Comparison of ENCODE assay signal across 8 cellular contexts in genomic region chr11:95925011-95925410, GRCh38. TPM values are rescaled to one million over a fixed set of nuclear protein-coding genes. Genes with fewer than 3 reads are reported as not detected.
A peak's percentile ranks its signal among the peaks of the same experiment; 100 is the strongest.
DNase-seq lines count a peak whose midpoint lies in the region; ATAC-seq and TF ChIP-seq lines count a peak whose summit lies in the region.

No MANE protein-coding gene starts in this region.

- DNase-seq in SIG-M5 treated with dmso at 0.1 percent for 504 hours (lab: John Stamatoyannopoulos, UW; ENCODE audit: unreplicated experiment) (peak; percentile 7), SIG-M5 (lab: John Stamatoyannopoulos, UW) (no peak), SJCRH30 (no peak), fibroblast of the aortic adventitia (ENCODE audit: low read depth) (peak; percentile 53), spleen (no peak), AG08396 (ENCODE audit: low spot score) (no peak), GM10248 (ENCODE audit: extremely low spot score) (no peak)

- H3K9me3 ChIP-seq in SJCRH30 (replicated peaks) (no peaks in the 10 kb centered on the region), spleen (peaks cover 0 to 4% (median 0%) of the 10 kb centered on the region in 8 donors)

- H3K36me3 ChIP-seq in SJCRH30 = no peaks in the 10 kb centered on the region
- no peaks in the 10 kb centered on the region for H3K36me3 ChIP-seq in spleen

- peak overlapping the region; percentile 79 for H3K27ac ChIP-seq in SJCRH30
- H3K27ac ChIP-seq in spleen = peak overlapping the region; percentile 69 to 94 (median 91)

- TF ChIP-seq CTCF in fibroblast of the aortic adventitia (IDR thresholded peaks at IDR 0.05; ENCODE audit: insufficient read depth, low read length) = no peak
- TF ChIP-seq CTCF in spleen (IDR thresholded peaks at IDR 0.05 in 8 of 11, conservative IDR thresholded peaks at IDR 0.05 in 3 of 11) = no peak
- TF ChIP-seq CTCF in GM10248 (IDR thresholded peaks at IDR 0.05; ENCODE audit: control extremely low read depth, extremely low read depth, low read depth, missing control alignments) = no peak

- H3K4me3 ChIP-seq in SJCRH30 (peak overlapping the region; percentile 83), fibroblast of the aortic adventitia (ENCODE audit: low read depth, low read length) (peak overlapping the region; percentile 78), spleen (peak overlapping the region in 2 of 8 donors; percentile 73 to 96)

- POLR2A ChIA-PET in GM10248 (lab: Yijun Ruan, JAX) = no interaction called here

- 82 to 89% (median 84%) methylated on average over 5 of the region's 5 CpGs for WGBS in spleen, 5 donors

- H3K27me3 ChIP-seq in SJCRH30 = no peaks in the 10 kb centered on the region
- no peaks in the 10 kb centered on the region for H3K27me3 ChIP-seq in spleen (replicated peaks in 1 of 7)

- peaks cover 4% of the 10 kb centered on the region; the same call in 1 of the 2 replicates for H3K4me1 ChIP-seq in SJCRH30
- H3K4me1 ChIP-seq in spleen = peaks cover 10 to 42% (median 34%) of the 10 kb centered on the region in 6 donors

- no peak for ATAC-seq in HG03139 (IDR thresholded peaks at IDR 0.05; ENCODE audit: unreplicated experiment)

- intact Hi-C loops in spleen (cut with DNase I; ENCODE audit: low total_unique reads) = no loop called here

- CTCF ChIA-PET in GM10248 (lab: Yijun Ruan, JAX) = no interaction called here

- no peak for TF ChIP-seq POLR2A in spleen (IDR thresholded peaks at IDR 0.05)

RNA-seq across cellular contexts. Expression of gene MTMR2, which starts 1.1 kb away (rescaled TPM):
- 22.3 and 26.4 TPM in 2 replicates for total RNA-seq in SJCRH30 (2014; rRNA removed; shearing (Covaris generic))
- total RNA-seq in fibroblast of the aortic adventitia (ENCODE audit: low replicate concordance) = 27.6 and 31.9 TPM in 2 replicates
- total RNA-seq in spleen = 10 to 100 TPM; 19.7 to 32.7 (median 23.7) TPM
- 1 to 10 TPM; 5.7 to 9.5 (median 7.6) TPM for polyA plus RNA-seq in spleen

Comparison
In these comparisons a context has a peak if more than half of its experiments do, and no peak if none do; other contexts are left out.
1. DNase-seq: peak in SIG-M5 treated with dmso at 0.1 percent for 504 hours (single experiment) and fibroblast of the aortic adventitia (single experiment); none in SIG-M5 (single experiment), SJCRH30 (0 of 2), spleen (single experiment), AG08396 (single experiment) and GM10248 (single experiment).